In the genomic region with DNA sequence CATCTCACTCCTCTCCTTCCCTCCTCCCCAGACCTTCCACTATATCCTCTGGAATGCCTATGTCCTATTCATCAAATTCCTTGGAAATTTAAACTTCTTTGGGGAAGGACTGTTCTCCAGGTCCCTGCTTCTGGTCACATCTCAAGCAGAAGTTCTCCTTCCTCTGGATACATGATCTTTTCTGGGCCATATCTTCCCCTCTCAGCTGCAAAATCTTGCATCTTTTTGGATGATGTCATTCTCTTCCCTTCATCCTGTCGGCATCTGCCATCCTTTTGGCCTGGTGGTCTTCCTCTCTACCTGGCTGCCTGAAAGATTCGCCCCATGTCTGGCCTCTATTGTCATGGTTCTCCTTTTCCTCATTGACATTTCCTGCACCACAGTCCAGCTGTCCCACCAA, we compare ENCODE assay signal across 1 cellular context.
TF ChIP-seq lines count a peak whose summit lies in the region.

No MANE protein-coding gene starts in this region.

TF ChIP-seq in HepG2, 621 proteins besides CTCF, POLR2A, EP300 and RAD21:
- TF ChIP-seq ZNF850 (CRISPR knock-in tag; conservative IDR thresholded peaks at IDR 0.05) (no peak), PCBP2 (optimal IDR thresholded peaks at IDR 0.05; ENCODE audit: low read depth, low read length, poor library complexity, severe bottlenecking) (no peak), FOXO1 (CRISPR knock-in tag; IDR thresholded peaks at IDR 0.05) (no peak), ATF7 (IDR thresholded peaks at IDR 0.05) (peak; percentile 84), ATF7 (CRISPR knock-in tag; IDR thresholded peaks at IDR 0.05) (no peak)
TF ChIP-seq in HepG2: peak in this region for 1.
